8 cellular contexts compared by ENCODE assay signal in genomic region chr19:40465025-40465780, GRCh38. TPM values are rescaled to one million over a fixed set of nuclear protein-coding genes. Genes with fewer than 3 reads are reported as not detected.
DNase-seq lines count a peak whose midpoint lies in the region; ATAC-seq, FAIRE-seq and TF ChIP-seq lines count a peak whose summit lies in the region.

Gene BLVRB (minus strand): TSS chr19:40465745. CDS start chr19:40465688, 57 bp downstream.

- H3K9me3 Mint-ChIP-seq in activated naive CD8-positive, alpha-beta T cell (ENCODE audit: low read depth): no peaks in the 10 kb centered on the region

- H3K9me3 ChIP-seq in A549: no peaks in the 10 kb centered on the region
- no peaks in the 10 kb centered on the region for H3K9me3 ChIP-seq in psoas muscle

- TF ChIP-seq POLR2A in A549 (IDR thresholded peaks at IDR 0.05; ENCODE audit: low read length) (peak; percentile 95), GM18505 (IDR thresholded peaks at IDR 0.05; ENCODE audit: borderline replicate concordance, extremely low read depth, insufficient read depth, insufficient read length) (peak; percentile 69)

- H3K27ac Mint-ChIP-seq in activated naive CD8-positive, alpha-beta T cell: peak within 1 kb of the TSS; percentile 97

- TF ChIP-seq EP300 in A549 (IDR thresholded peaks at IDR 0.05): no peak

- ATAC-seq in A549: peak; percentile 70 to 75
- peak; percentile 19 for ATAC-seq in GM18505 (IDR thresholded peaks at IDR 0.05; ENCODE audit: unreplicated experiment)
- ATAC-seq in left cardiac atrium: peak; percentile 9 to 21
- ATAC-seq in psoas muscle: peak; percentile 32 to 37 (median 34)

- H3K36me3 ChIP-seq in psoas muscle (ENCODE audit: insufficient read depth in 1 of 2, low read depth in 1 of 2): no peaks in the 10 kb centered on the region

- peaks cover 25% of the 10 kb centered on the region for H3K4me1 Mint-ChIP-seq in activated naive CD8-positive, alpha-beta T cell (ENCODE audit: low read depth)

- no peak for TF ChIP-seq RAD21 in A549 (conservative IDR thresholded peaks at IDR 0.05 in 1 of 2, IDR thresholded peaks at IDR 0.05 in 1 of 2)

- CTCF ChIA-PET in A549 (lab: Yijun Ruan, JAX): interaction anchor here (0.6 to 46.6 kb wide), 54 partner anchors 10 to 326 kb away, joined by 3 to 950 read pairs (median 12); partner anchors contain the start of genes LTBP4, PRX and SERTAD1

- H3K4me3 ChIP-seq in A549 (peak within 1 kb of the TSS; percentile 62), psoas muscle (peak within 1 kb of the TSS; percentile 85)

- no peaks in the 10 kb centered on the region for H3K27me3 ChIP-seq in psoas muscle (ENCODE audit: insufficient read depth in 3 of 3, low read length in 2 of 3)

- DNase-seq in A549 (ENCODE audit: low read depth in 1 of 2, low spot score in 1 of 2): peak in 1 of 2 experiments; percentile 81
- DNase-seq in NCI-H2227 treated with DMSO at 0.1 percent for 48 hours (lab: John Stamatoyannopoulos, UW): peak; percentile 78
- no peak for DNase-seq in left cardiac atrium
- DNase-seq in psoas muscle: no peak
- no peak for DNase-seq in NCI-H128 (lab: John Stamatoyannopoulos, UW; ENCODE audit: unreplicated experiment)
- no peak for DNase-seq in SW 1271 (lab: John Stamatoyannopoulos, UW)

- intact Hi-C loops in left cardiac atrium (cut with DNase I): loop anchor here in 1 of 2 donors (5.0 kb wide), 1 partner anchor 137 kb away; the partner anchor contains the start of gene LTBP4
- intact Hi-C loops in psoas muscle (cut with DNase I): loop anchor here in 1 of 2 donors (2.0 to 5.0 kb wide), 2 partner anchors 44 to 132 kb away; no protein-coding TSS in a partner anchor

- TF ChIP-seq CTCF in A549 (IDR thresholded peaks at IDR 0.05) (no peak), psoas muscle (IDR thresholded peaks at IDR 0.05) (no peak)

- H3K4me1 ChIP-seq in A549: peaks cover 38% of the 10 kb centered on the region
- H3K4me1 ChIP-seq in psoas muscle: peaks cover 12% of the 10 kb centered on the region

- H3K4me3 Mint-ChIP-seq in activated naive CD8-positive, alpha-beta T cell: peak within 1 kb of the TSS; percentile 90

- peaks cover 5% of the 10 kb centered on the region for H3K27me3 Mint-ChIP-seq in activated naive CD8-positive, alpha-beta T cell

- POLR2A ChIA-PET in A549 (lab: Yijun Ruan, JAX): interaction anchor here (0.5 to 5.3 kb wide), 36 partner anchors 9 to 1778 kb away, joined by 3 to 68 read pairs (median 5); partner anchors contain the start of genes ACTMAP, C19orf47, GSK3A and ITPKC

- 1% methylated on average over 22 of the region's 32 CpGs for WGBS in A549 (ENCODE audit: missing lambda C conversion rate)
- whole genome bisulfite sequencing in psoas muscle, 3 donors: 4 to 6% (median 5%) methylated on average over 32 of the region's 32 CpGs

- H3K27ac ChIP-seq in A549 (peak within 1 kb of the TSS; percentile 86 to 89), psoas muscle (peak within 1 kb of the TSS; percentile 94)

- no peaks in the 10 kb centered on the region for H3K36me3 Mint-ChIP-seq in activated naive CD8-positive, alpha-beta T cell

- no peak for FAIRE-seq in A549 (lab: Jason Lieb, UNC)

- H3K4me2 ChIP-seq in A549: peak within 1 kb of the TSS; percentile 88

TF ChIP-seq in A549, 52 proteins besides CTCF, POLR2A, EP300 and RAD21 (continues in another document):
- TF ChIP-seq FOSL2 (IDR thresholded peaks at IDR 0.05): no peak
- TF ChIP-seq FOSL2 (CRISPR knock-in tag; IDR thresholded peaks at IDR 0.05): peak; percentile 27; the same call in 1 of the 2 replicates
- TF ChIP-seq HOXB13 (CRISPR knock-in tag; IDR thresholded peaks at IDR 0.05; ENCODE audit: low read depth): no peak; the same call in 1 of the 2 replicates
- 0 out of 2 replicates have a peak, but pooled peaks have one; percentile 10 for TF ChIP-seq FOXS1 (CRISPR knock-in tag; IDR thresholded peaks at IDR 0.05)
- peak; percentile 94 for TF ChIP-seq BHLHE40 (IDR thresholded peaks at IDR 0.05; ENCODE audit: low read depth, low read length)
- 0 out of 2 replicates have a peak, but pooled peaks have one; percentile 9 for TF ChIP-seq GATA3 (IDR thresholded peaks at IDR 0.05; ENCODE audit: borderline replicate concordance)
- TF ChIP-seq KDM1A (IDR thresholded peaks at IDR 0.05; ENCODE audit: low read depth): peak; percentile 99
- peak; percentile 21 to 60; a peak in 2 of 5 replicates for TF ChIP-seq JUN (IDR thresholded peaks at IDR 0.05)
- no peak for TF ChIP-seq ZNF302 (CRISPR knock-in tag; IDR thresholded peaks at IDR 0.05)
- TF ChIP-seq FOSB (CRISPR knock-in tag; IDR thresholded peaks at IDR 0.05): peak; percentile 87
- TF ChIP-seq PBX3 (IDR thresholded peaks at IDR 0.05): 0 out of 2 replicates have a peak, but pooled peaks have one; percentile 28
- TF ChIP-seq CHD4 (IDR thresholded peaks at IDR 0.05; ENCODE audit: borderline replicate concordance): peak; percentile 98
- TF ChIP-seq, protein P1, sequence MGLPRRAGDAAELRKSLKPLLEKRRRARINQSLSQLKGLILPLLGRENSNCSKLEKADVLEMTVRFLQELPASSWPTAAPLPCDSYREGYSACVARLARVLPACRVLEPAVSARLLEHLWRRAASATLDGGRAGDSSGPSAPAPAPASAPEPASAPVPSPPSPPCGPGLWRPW (IDR thresholded peaks at IDR 0.05): 0 out of 2 replicates have a peak, but pooled peaks have one; percentile 12
- TF ChIP-seq JUNB (IDR thresholded peaks at IDR 0.05): no peak
- no peak for TF ChIP-seq NR3C1 (IDR thresholded peaks at IDR 0.05)
- peak; percentile 84; the same call in 1 of the 2 replicates for TF ChIP-seq RCOR1 (IDR thresholded peaks at IDR 0.05; ENCODE audit: low read depth, low read length)
- no peak for TF ChIP-seq ESRRA (IDR thresholded peaks at IDR 0.05; ENCODE audit: borderline replicate concordance, low read length)
- peak; percentile 77 to 92; a peak in 3 of 4 replicates for TF ChIP-seq CEBPB (IDR thresholded peaks at IDR 0.05)
- TF ChIP-seq, protein P2, sequence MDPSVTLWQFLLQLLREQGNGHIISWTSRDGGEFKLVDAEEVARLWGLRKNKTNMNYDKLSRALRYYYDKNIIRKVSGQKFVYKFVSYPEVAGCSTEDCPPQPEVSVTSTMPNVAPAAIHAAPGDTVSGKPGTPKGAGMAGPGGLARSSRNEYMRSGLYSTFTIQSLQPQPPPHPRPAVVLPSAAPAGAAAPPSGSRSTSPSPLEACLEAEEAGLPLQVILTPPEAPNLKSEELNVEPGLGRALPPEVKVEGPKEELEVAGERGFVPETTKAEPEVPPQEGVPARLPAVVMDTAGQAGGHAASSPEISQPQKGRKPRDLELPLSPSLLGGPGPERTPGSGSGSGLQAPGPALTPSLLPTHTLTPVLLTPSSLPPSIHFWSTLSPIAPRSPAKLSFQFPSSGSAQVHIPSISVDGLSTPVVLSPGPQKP (IDR thresholded peaks at IDR 0.05; ENCODE audit: low read depth, low read length): no peak
- no peak for TF ChIP-seq SREBF2 (IDR thresholded peaks at IDR 0.05)
- no peak for TF ChIP-seq NFE2L2 (conservative IDR thresholded peaks at IDR 0.05; ENCODE audit: low read length)
- no peak for TF ChIP-seq HMGXB4 (CRISPR knock-in tag; IDR thresholded peaks at IDR 0.05; ENCODE audit: borderline replicate concordance)
- TF ChIP-seq SMC3 (IDR thresholded peaks at IDR 0.05): no peak
- no peak for TF ChIP-seq EHMT2 (IDR thresholded peaks at IDR 0.05; ENCODE audit: low read depth)
- TF ChIP-seq NPAS2 (CRISPR knock-in tag; IDR thresholded peaks at IDR 0.05; ENCODE audit: borderline replicate concordance): no peak

RNA-seq across cellular contexts. Expression of gene BLVRB, which starts in this region (rescaled TPM):
- 202 and 241 TPM in 2 replicates for polyA plus RNA-seq in A549 (2011; rRNA removed)
- polyA plus RNA-seq in A549 (2012; cell fraction: cytosol; rRNA removed): 713 and 819 TPM in 2 replicates
- polyA plus RNA-seq in A549 (2012; cell fraction: nucleus; rRNA removed): 565 and 810 TPM in 2 replicates
- polyA plus RNA-seq in A549 (2017; fragmentation: RNase III; extraction: RNeasy Plus Mini Kit Qiagen cat#74134 plus additional on column Dnase treatment): 280 to 298 TPM (median 296 TPM) in 3 replicates
- 192 and 225 TPM in 2 replicates for polyA minus RNA-seq in A549 (2011; rRNA and poly(A)+ RNA removed)
- total RNA-seq in left cardiac atrium: 100 to 1,000 TPM in 1 of 2 donors, 10 to 100 TPM in 1; 72.7 to 112 TPM
- 100 to 1,000 TPM in 2 of 4 donors, 10 to 100 TPM in 2; 74.1 to 189 (median 114) TPM for total RNA-seq in psoas muscle
- 100 to 1,000 TPM; 167 to 204 (median 172) TPM for polyA plus RNA-seq in psoas muscle

Comparison
In these comparisons a context has a peak if more than half of its experiments do, and no peak if none do; other contexts are left out.
1. ATAC-seq: peak in every context shown above with its lines; median percentile 72 in A549; 34 in psoas muscle; 19 in GM18505; 15 in left cardiac atrium.